10 cellular contexts compared by ENCODE assay signal in genomic region chr17:44315760-44316731, GRCh38. TPM values are rescaled to one million over a fixed set of nuclear protein-coding genes. Genes with fewer than 3 reads are reported as not detected.
DNase-seq lines count a peak whose midpoint lies in the region; ATAC-seq, FAIRE-seq and TF ChIP-seq lines count a peak whose summit lies in the region.
"Had no signal": no experiment of that assay in that cellular context is flagged by ENCODE, and none has a peak within 500 bp of the region (broad histone marks: within the 10 kb centered on the region; RNA-seq: fewer than 3 reads in every experiment).

No MANE protein-coding gene starts in this region.

- H3K79me1 ChIP-seq in trophoblast cell (ENCODE audit: low read length) = no peaks in the 10 kb centered on the region

- no peak for DNase-seq in T-helper 2 cell treated with Interferon-gamma antibody and Interleukin-4, amounts not matched to agents 5 μg/mL and 100 μg/mL, for 36 hours (ENCODE audit: low spot score)
- DNase-seq in T-helper 2 cell = no peak
- no peak for DNase-seq in endothelial cell of umbilical vein (ENCODE audit: low read depth, low spot score)
- DNase-seq in trophoblast cell = peak in 1 of 2 donors; percentile 25
- no peak for DNase-seq in RCC 7860 (ENCODE audit: low spot score)
- DNase-seq in Kasumi-1 (lab: John Stamatoyannopoulos, UW) = no peak

- no TSS peak for BruUV-seq in endothelial cell of umbilical vein (replicated peaks; lab: Mats Ljungman, UMichigan)

- no peak overlapping the region for H3K18ac ChIP-seq in trophoblast cell (ENCODE audit: low read length)

- H3K79me2 ChIP-seq in OCI-LY3 (ENCODE audit: low read length) (no peaks in the 10 kb centered on the region), endothelial cell of umbilical vein (ENCODE audit: control insufficient read depth, insufficient read depth, low read length) (no peaks in the 10 kb centered on the region), trophoblast cell (ENCODE audit: control insufficient read depth, insufficient read depth, low read length, poor library complexity) (no peaks in the 10 kb centered on the region)

- TF ChIP-seq POLR2A in endothelial cell of umbilical vein (IDR thresholded peaks at IDR 0.05; ENCODE audit: low read depth, low read length) = no peak

- no peak overlapping the region for H2BK5ac ChIP-seq in trophoblast cell (ENCODE audit: low read depth, low read length, poor library complexity)

- no peak overlapping the region for H4K91ac ChIP-seq in trophoblast cell (ENCODE audit: low read depth, low read length)

- peaks cover 9% of the 10 kb centered on the region for H3K4me1 Mint-ChIP-seq in T-helper 2 cell treated with Interferon-gamma antibody and Interleukin-4, amounts not matched to agents 5 μg/mL and 100 μg/mL, for 36 hours (ENCODE audit: low read depth)

- peak overlapping the region; percentile 75 for H3K4me3 ChIP-seq in OCI-LY3 (ENCODE audit: low read length)
- no peak overlapping the region for H3K4me3 ChIP-seq in endothelial cell of umbilical vein (replicated peaks in 1 of 3; ENCODE audit: insufficient read depth in 1 of 3, low read depth in 1 of 3, low read length in 3 of 3)
- H3K4me3 ChIP-seq in trophoblast cell (ENCODE audit: low read depth, low read length) = no peak overlapping the region

- dilution Hi-C loops in endothelial cell of umbilical vein (cut with MboI; ENCODE audit: extremely low pct_ligation_motif_present, low sequenced_read_pairs) = no loop called here

- H2AFZ ChIP-seq in OCI-LY3 (ENCODE audit: low read depth, low read length) = no peak overlapping the region
- no peak overlapping the region for H2AFZ ChIP-seq in endothelial cell of umbilical vein (ENCODE audit: low read depth, low read length)
- no peak overlapping the region for H2AFZ ChIP-seq in trophoblast cell (ENCODE audit: insufficient read depth, low read length, poor library complexity)

- H3K27ac Mint-ChIP-seq in T-helper 2 cell treated with Interferon-gamma antibody and Interleukin-4, amounts not matched to agents 5 μg/mL and 100 μg/mL, for 36 hours = no peak overlapping the region

- H3K4me3 Mint-ChIP-seq in T-helper 2 cell treated with Interferon-gamma antibody and Interleukin-4, amounts not matched to agents 5 μg/mL and 100 μg/mL, for 36 hours = peak overlapping the region; percentile 80

- ATAC-seq in GM19324 (IDR thresholded peaks at IDR 0.05; ENCODE audit: low FRiP score, unreplicated experiment) = no peak

- H2BK12ac ChIP-seq in trophoblast cell (ENCODE audit: low read length) = no peak overlapping the region

- no peak overlapping the region for H3K4ac ChIP-seq in trophoblast cell (ENCODE audit: low read depth, low read length)

- H3K36me3 ChIP-seq in OCI-LY3 (replicated peaks; ENCODE audit: low read depth, low read length) (peaks cover 13% of the 10 kb centered on the region), endothelial cell of umbilical vein (ENCODE audit: control insufficient read depth in 2 of 2, extremely low read depth in 1 of 2, insufficient read depth in 2 of 2, low read length in 2 of 2) (peaks cover 0 to 16% of the 10 kb centered on the region in 2 experiments), trophoblast cell (ENCODE audit: control insufficient read depth in 1 of 2, insufficient read depth in 2 of 2, low read length in 2 of 2) (peaks cover 16 to 18% of the 10 kb centered on the region in 2 experiments)

- H3K4me2 ChIP-seq in OCI-LY3 (ENCODE audit: low read length) = peak overlapping the region; percentile 36
- H3K4me2 ChIP-seq in endothelial cell of umbilical vein (ENCODE audit: insufficient read depth, low read length) = no peak overlapping the region
- H3K4me2 ChIP-seq in trophoblast cell (ENCODE audit: low read length) = peak overlapping the region; percentile 55

- no peak overlapping the region for H3K9ac ChIP-seq in OCI-LY3 (ENCODE audit: low read length)
- no peak overlapping the region for H3K9ac ChIP-seq in endothelial cell of umbilical vein (replicated peaks; ENCODE audit: extremely low read depth, insufficient read depth, low read length)
- peak overlapping the region; percentile 5 for H3K9ac ChIP-seq in trophoblast cell (ENCODE audit: low read length)

- no CpG with 5 or more reads among the region's 38 CpGs for WGBS in trophoblast cell (ENCODE audit: extremely low coverage, insufficient coverage, insufficient read length)

- peaks cover 5% of the 10 kb centered on the region for H3K36me3 Mint-ChIP-seq in T-helper 2 cell treated with Interferon-gamma antibody and Interleukin-4, amounts not matched to agents 5 μg/mL and 100 μg/mL, for 36 hours (ENCODE audit: low read depth)

- H3K23ac ChIP-seq in trophoblast cell (ENCODE audit: low read length) = no peak overlapping the region

- H3K9me1 ChIP-seq in endothelial cell of umbilical vein (replicated peaks; ENCODE audit: control insufficient read depth, extremely low read depth, insufficient read depth, low read length) = no peaks in the 10 kb centered on the region

- no peaks in the 10 kb centered on the region for H3K9me3 Mint-ChIP-seq in T-helper 2 cell treated with Interferon-gamma antibody and Interleukin-4, amounts not matched to agents 5 μg/mL and 100 μg/mL, for 36 hours

- no peak overlapping the region for H2AK5ac ChIP-seq in trophoblast cell (ENCODE audit: low read length)

- FAIRE-seq in endothelial cell of umbilical vein (lab: Jason Lieb, UNC) (no peak), RCC 7860 (lab: Jason Lieb, UNC) (no peak)

- H3K9me3 ChIP-seq in OCI-LY3 (ENCODE audit: insufficient read depth, low read length) = no peaks in the 10 kb centered on the region
- H3K9me3 ChIP-seq in endothelial cell of umbilical vein (replicated peaks; ENCODE audit: control insufficient read depth, insufficient read depth, low read length) = no peaks in the 10 kb centered on the region
- H3K9me3 ChIP-seq in trophoblast cell (ENCODE audit: insufficient read depth, low read depth, low read length) = peaks cover 6% of the 10 kb centered on the region

- CTCF ChIA-PET in endothelial cell of umbilical vein (lab: Charles Lee) = interaction anchor here (0.9 to 6.3 kb wide), 7 partner anchors 11 to 207 kb away, joined by 3 to 27 read pairs (median 4); no protein-coding TSS in a partner anchor

- intact Hi-C loops in endothelial cell of umbilical vein (cut with micrococcal nuclease) = no loop called here

- no peaks in the 10 kb centered on the region for H3K27me3 ChIP-seq in OCI-LY3 (ENCODE audit: low read depth, low read length)
- peaks cover 23 to 35% of the 10 kb centered on the region in 2 experiments for H3K27me3 ChIP-seq in endothelial cell of umbilical vein (ENCODE audit: control insufficient read depth in 2 of 2, insufficient read depth in 2 of 2, low read length in 2 of 2)
- peaks cover 20% of the 10 kb centered on the region for H3K27me3 ChIP-seq in trophoblast cell (ENCODE audit: insufficient read depth, low read length)

- H3K27ac ChIP-seq in OCI-LY3 (ENCODE audit: low read length) = no peak overlapping the region
- no peak overlapping the region for H3K27ac ChIP-seq in endothelial cell of umbilical vein (ENCODE audit: insufficient read depth, low read depth, low read length)
- no peak overlapping the region for H3K27ac ChIP-seq in trophoblast cell (ENCODE audit: low read depth, low read length)
- H3K27ac ChIP-seq: skin epidermis had no signal

- H4K20me1 ChIP-seq in OCI-LY3 (ENCODE audit: insufficient read depth, low read length) = no peaks in the 10 kb centered on the region
- H4K20me1 ChIP-seq in endothelial cell of umbilical vein (replicated peaks; ENCODE audit: control insufficient read depth, extremely low read depth, insufficient read depth, low read length) = no peaks in the 10 kb centered on the region

- H3K4me1 ChIP-seq in OCI-LY3 (ENCODE audit: low read length) (no peaks in the 10 kb centered on the region), endothelial cell of umbilical vein (ENCODE audit: control insufficient read depth, extremely low read depth, insufficient read depth, low read length) (no peaks in the 10 kb centered on the region), trophoblast cell (ENCODE audit: control insufficient read depth in 1 of 2, insufficient read depth in 2 of 2, low read length in 2 of 2) (peaks cover 9 to 10% of the 10 kb centered on the region in 2 experiments)

- TF ChIP-seq CTCF in OCI-LY3 (IDR thresholded peaks at IDR 0.05; ENCODE audit: low read depth, low read length) (no peak), endothelial cell of umbilical vein (IDR thresholded peaks at IDR 0.05; ENCODE audit: extremely low read depth in 1 of 2, insufficient read depth in 1 of 2, low read depth in 1 of 2, low read length in 2 of 2) (no peak)

- peaks cover 48% of the 10 kb centered on the region for H3K27me3 Mint-ChIP-seq in T-helper 2 cell treated with Interferon-gamma antibody and Interleukin-4, amounts not matched to agents 5 μg/mL and 100 μg/mL, for 36 hours (ENCODE audit: low read depth)

- H4K8ac ChIP-seq in trophoblast cell (ENCODE audit: low read depth, low read length) = no peak overlapping the region

- no peak overlapping the region for H2BK120ac ChIP-seq in trophoblast cell (ENCODE audit: insufficient read depth, low read length, poor library complexity)

- POLR2A ChIA-PET in endothelial cell of umbilical vein (lab: Charles Lee) = interaction anchor here (1.0 kb wide), 1 partner anchor 94 kb away, joined by 6 read pairs; no protein-coding TSS in a partner anchor

- no peak overlapping the region for H4K12ac ChIP-seq in trophoblast cell (ENCODE audit: low read depth, low read length)

- no peak overlapping the region for H3K14ac ChIP-seq in trophoblast cell (ENCODE audit: low read length)

RNA-seq across cellular contexts. Expression of gene RUNDC3A, which starts 7.6 kb away (rescaled TPM):
- total RNA-seq in endothelial cell of umbilical vein = not detected in 2 replicates
- 0.12 and 0.13 TPM in 2 replicates for polyA plus RNA-seq in endothelial cell of umbilical vein
- 0.08 TPM in 1 of 2 replicates, not detected in the other for polyA plus RNA-seq in endothelial cell of umbilical vein (2011; cell fraction: cytosol; rRNA removed)
- 0.11 and 0.53 TPM in 2 replicates for polyA plus RNA-seq in endothelial cell of umbilical vein (2011; cell fraction: nucleus; rRNA removed)
- polyA plus RNA-seq in endothelial cell of umbilical vein (2012) = 0.35 and 0.63 TPM in 2 replicates
- 0.04 TPM in 1 of 2 replicates, not detected in the other for polyA minus RNA-seq in endothelial cell of umbilical vein
- not detected for polyA minus RNA-seq in endothelial cell of umbilical vein (2011; cell fraction: cytosol; rRNA and poly(A)+ RNA removed)
- polyA minus RNA-seq in endothelial cell of umbilical vein (2011; cell fraction: nucleus; rRNA and poly(A)+ RNA removed) = not detected in 2 replicates
- 0.08 and 0.12 TPM in 2 replicates for polyA plus RNA-seq in trophoblast cell (2013)

RNA-seq across cellular contexts. Expression of gene SLC25A39, which starts 8.6 kb away (rescaled TPM):
- 88.5 and 97.9 TPM in 2 replicates for total RNA-seq in endothelial cell of umbilical vein
- 151 and 159 TPM in 2 replicates for polyA plus RNA-seq in endothelial cell of umbilical vein
- 98.9 and 109 TPM in 2 replicates for polyA plus RNA-seq in endothelial cell of umbilical vein (2011; cell fraction: cytosol; rRNA removed)
- 182 and 199 TPM in 2 replicates for polyA plus RNA-seq in endothelial cell of umbilical vein (2011; cell fraction: nucleus; rRNA removed)
- 90.1 and 131 TPM in 2 replicates for polyA plus RNA-seq in endothelial cell of umbilical vein (2012)
- polyA minus RNA-seq in endothelial cell of umbilical vein = 39.2 and 63.7 TPM in 2 replicates
- 91.0 TPM for polyA minus RNA-seq in endothelial cell of umbilical vein (2011; cell fraction: cytosol; rRNA and poly(A)+ RNA removed)
- 32.5 and 42.3 TPM in 2 replicates for polyA minus RNA-seq in endothelial cell of umbilical vein (2011; cell fraction: nucleus; rRNA and poly(A)+ RNA removed)
- polyA plus RNA-seq in trophoblast cell (2013) = 96.0 and 97.4 TPM in 2 replicates

RNA-seq across cellular contexts. Expression of gene GRN, which starts 29.1 kb away (rescaled TPM):
- 343 and 346 TPM in 2 replicates for total RNA-seq in endothelial cell of umbilical vein
- polyA plus RNA-seq in endothelial cell of umbilical vein = 1,034 and 1,362 TPM in 2 replicates
- polyA plus RNA-seq in endothelial cell of umbilical vein (2011; cell fraction: cytosol; rRNA removed) = 522 and 689 TPM in 2 replicates
- polyA plus RNA-seq in endothelial cell of umbilical vein (2011; cell fraction: nucleus; rRNA removed) = 299 and 488 TPM in 2 replicates
- polyA plus RNA-seq in endothelial cell of umbilical vein (2012) = 360 and 523 TPM in 2 replicates
- 224 and 227 TPM in 2 replicates for polyA minus RNA-seq in endothelial cell of umbilical vein
- 108 TPM for polyA minus RNA-seq in endothelial cell of umbilical vein (2011; cell fraction: cytosol; rRNA and poly(A)+ RNA removed)
- polyA minus RNA-seq in endothelial cell of umbilical vein (2011; cell fraction: nucleus; rRNA and poly(A)+ RNA removed) = 73.6 and 104 TPM in 2 replicates
- 207 and 227 TPM in 2 replicates for polyA plus RNA-seq in trophoblast cell (2013)

RNA-seq across cellular contexts. Expression of gene FAM171A2, which starts 47.6 kb away (rescaled TPM):
- 12.0 and 13.4 TPM in 2 replicates for total RNA-seq in endothelial cell of umbilical vein
- 11.3 and 13.0 TPM in 2 replicates for polyA plus RNA-seq in endothelial cell of umbilical vein
- 4.2 and 6.5 TPM in 2 replicates for polyA plus RNA-seq in endothelial cell of umbilical vein (2011; cell fraction: cytosol; rRNA removed)
- polyA plus RNA-seq in endothelial cell of umbilical vein (2011; cell fraction: nucleus; rRNA removed) = 4.1 and 5.6 TPM in 2 replicates
- polyA plus RNA-seq in endothelial cell of umbilical vein (2012) = 6.2 and 13.0 TPM in 2 replicates
- 6.0 and 6.4 TPM in 2 replicates for polyA minus RNA-seq in endothelial cell of umbilical vein
- polyA minus RNA-seq in endothelial cell of umbilical vein (2011; cell fraction: cytosol; rRNA and poly(A)+ RNA removed) = 2.3 TPM
- 2.4 and 2.5 TPM in 2 replicates for polyA minus RNA-seq in endothelial cell of umbilical vein (2011; cell fraction: nucleus; rRNA and poly(A)+ RNA removed)
- 8.4 and 8.6 TPM in 2 replicates for polyA plus RNA-seq in trophoblast cell (2013)

RNA-seq across cellular contexts. Expression of gene SLC4A1, which starts 48.1 kb away (rescaled TPM):
- total RNA-seq in endothelial cell of umbilical vein = not detected in 2 replicates
- not detected in 2 replicates for polyA plus RNA-seq in endothelial cell of umbilical vein
- polyA plus RNA-seq in endothelial cell of umbilical vein (2011; cell fraction: cytosol; rRNA removed) = not detected in 2 replicates
- polyA plus RNA-seq in endothelial cell of umbilical vein (2011; cell fraction: nucleus; rRNA removed) = not detected in 2 replicates
- not detected in 2 replicates for polyA plus RNA-seq in endothelial cell of umbilical vein (2012)
- not detected in 2 replicates for polyA minus RNA-seq in endothelial cell of umbilical vein
- not detected for polyA minus RNA-seq in endothelial cell of umbilical vein (2011; cell fraction: cytosol; rRNA and poly(A)+ RNA removed)
- not detected in 2 replicates for polyA minus RNA-seq in endothelial cell of umbilical vein (2011; cell fraction: nucleus; rRNA and poly(A)+ RNA removed)
- polyA plus RNA-seq in trophoblast cell (2013) = 0.01 and 0.03 TPM in 2 replicates
- total RNA-seq: A673 had no signal
